Comparison of ENCODE assay signal across 29 cellular contexts in the genomic region with DNA sequence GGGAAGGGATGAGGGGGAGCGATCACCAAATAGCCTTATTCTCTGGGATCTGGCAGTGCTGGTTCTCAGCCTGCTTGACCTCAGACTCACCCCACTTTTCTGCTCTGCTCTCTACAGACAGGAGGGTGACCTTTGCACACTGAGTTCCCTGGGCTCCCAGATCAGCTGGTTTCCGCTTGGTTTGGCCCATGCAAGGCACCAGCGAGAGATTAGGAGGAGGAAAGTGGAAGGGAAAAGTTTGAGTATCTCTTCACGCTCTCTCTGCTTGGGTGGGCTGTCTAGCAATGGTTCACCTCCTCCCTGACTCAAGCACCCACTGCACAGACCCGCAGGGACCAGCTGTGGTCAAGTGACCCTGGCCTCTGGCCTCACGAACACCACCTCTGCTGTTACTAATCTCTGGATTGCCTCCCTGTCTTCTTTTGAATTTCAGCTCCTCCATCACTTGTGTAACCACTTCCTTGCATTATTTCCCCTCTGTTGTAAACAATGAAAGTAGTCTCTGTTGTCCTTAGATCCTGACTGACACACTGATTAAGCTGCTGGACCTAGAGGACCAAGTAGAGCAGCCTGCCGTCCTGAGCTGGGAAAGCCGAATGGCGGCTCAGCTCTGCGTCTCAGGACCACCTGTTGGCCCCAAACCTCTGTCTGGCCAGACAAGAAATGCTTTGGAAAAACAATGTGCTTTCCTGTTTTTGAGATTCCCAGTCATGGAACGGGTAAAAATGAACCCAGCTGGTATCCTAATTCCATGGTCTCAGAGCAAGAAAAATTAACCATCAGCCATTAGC.
"Had no signal": no experiment of that assay in that cellular context is flagged by ENCODE, and none has a peak within 500 bp of the region (broad histone marks: within the 10 kb centered on the region; RNA-seq: fewer than 3 reads in every experiment).

No MANE protein-coding gene starts in this region.

- H3K27me3 ChIP-seq: neutrophil, pancreas, upper lobe of right lung had no signal

- DNase-seq: activated CD4-positive, alpha-beta T cell treated with anti-CD3 and anti-CD28 coated beads, Interleukin-2, amount 10 ng/mL, durations not matched to agents 7 days and 5 days; activated CD4-positive, CD25-positive, alpha-beta regulatory T cell treated with anti-CD3 and anti-CD28 coated beads, Interleukin-2, amount 50 U/mL, for 72 hours; activated CD8-positive, alpha-beta memory T cell treated with anti-CD3 and anti-CD28 coated beads, Interleukin-2, amount 10 ng/mL, durations not matched to agents 7 days and 5 days; activated CD8-positive, alpha-beta T cell treated with anti-CD3 and anti-CD28 coated beads for 36 hours; activated effector memory CD4-positive, alpha-beta T cell treated with anti-CD3 and anti-CD28 coated beads, Interleukin-2, amount 50 U/mL, for 16 hours; activated naive CD4-positive, alpha-beta T cell treated with anti-CD3 and anti-CD28 coated beads, Interleukin-2, amount 50 U/mL, for 16 hours; activated T-cell treated with anti-CD3 and anti-CD28 coated beads for 4 hours; aorta; caudate nucleus; effector CD8-positive, alpha-beta T cell; islet precursor cell; left cardiac atrium; naive thymus-derived CD8-positive, alpha-beta T cell; pancreas; psoas muscle; right cardiac atrium; stimulated activated CD4-positive, alpha-beta T cell treated with anti-CD3 and anti-CD28 coated beads, Interleukin-4, amount 100 ng/mL, for 1 hour; stimulated activated naive CD4-positive, alpha-beta T cell; T-helper 1 cell; upper lobe of right lung; WERI-Rb-1 had no signal

- FAIRE-seq: frontal cortex, pancreas, TTC549 had no signal

- H3K27ac ChIP-seq: neutrophil, pancreas, psoas muscle, upper lobe of right lung, WERI-Rb-1 had no signal

- ATAC-seq: activated CD8-positive, alpha-beta memory T cell treated with anti-CD3 and anti-CD28 coated beads, Interleukin-2, amount 10 ng/mL, durations not matched to agents 7 days and 5 days; activated CD8-positive, alpha-beta T cell treated with anti-CD3 and anti-CD28 coated beads for 36 hours; esophagus mucosa; naive thymus-derived CD8-positive, alpha-beta T cell; pancreas; psoas muscle; upper lobe of right lung had no signal

- H3K27me3 Mint-ChIP-seq: activated CD4-positive, alpha-beta T cell treated with anti-CD3 and anti-CD28 coated beads, Interleukin-2, amount 10 ng/mL, durations not matched to agents 7 days and 5 days; activated CD8-positive, alpha-beta T cell treated with anti-CD3 and anti-CD28 coated beads for 36 hours; brain; dendritic cell treated with granulocyte-macrophage colony-stimulating factor and Interleukin-4, amounts not matched to agents 40 ng/mL and 50 ng/mL, for 4 days; naive thymus-derived CD8-positive, alpha-beta T cell had no signal

- H3K4me3 Mint-ChIP-seq: activated CD4-positive, alpha-beta T cell treated with anti-CD3 and anti-CD28 coated beads, Interleukin-2, amount 10 ng/mL, durations not matched to agents 7 days and 5 days; activated CD8-positive, alpha-beta memory T cell treated with anti-CD3 and anti-CD28 coated beads, Interleukin-2, amount 10 ng/mL, durations not matched to agents 7 days and 5 days; activated CD8-positive, alpha-beta T cell treated with anti-CD3 and anti-CD28 coated beads for 36 hours; brain; dendritic cell treated with granulocyte-macrophage colony-stimulating factor and Interleukin-4, amounts not matched to agents 40 ng/mL and 50 ng/mL, for 4 days; naive thymus-derived CD8-positive, alpha-beta T cell had no signal

- H3K4me3 ChIP-seq: lung, pancreas, psoas muscle, smooth muscle cell, upper lobe of right lung had no signal

- H3K9me3 Mint-ChIP-seq: activated CD4-positive, alpha-beta T cell treated with anti-CD3 and anti-CD28 coated beads, Interleukin-2, amount 10 ng/mL, durations not matched to agents 7 days and 5 days; activated CD8-positive, alpha-beta T cell treated with anti-CD3 and anti-CD28 coated beads for 36 hours; dendritic cell treated with granulocyte-macrophage colony-stimulating factor and Interleukin-4, amounts not matched to agents 40 ng/mL and 50 ng/mL, for 4 days; naive thymus-derived CD8-positive, alpha-beta T cell had no signal

- H3K9me3 ChIP-seq: neutrophil, pancreas, psoas muscle, upper lobe of right lung had no signal

- H3K36me3 Mint-ChIP-seq: activated CD8-positive, alpha-beta memory T cell treated with anti-CD3 and anti-CD28 coated beads, Interleukin-2, amount 10 ng/mL, durations not matched to agents 7 days and 5 days had no signal

- H3K4me1 ChIP-seq: pancreas, psoas muscle, upper lobe of right lung had no signal

- H3K27ac Mint-ChIP-seq: activated CD4-positive, alpha-beta T cell treated with anti-CD3 and anti-CD28 coated beads, Interleukin-2, amount 10 ng/mL, durations not matched to agents 7 days and 5 days; activated CD8-positive, alpha-beta memory T cell treated with anti-CD3 and anti-CD28 coated beads, Interleukin-2, amount 10 ng/mL, durations not matched to agents 7 days and 5 days; activated CD8-positive, alpha-beta T cell treated with anti-CD3 and anti-CD28 coated beads for 36 hours; dendritic cell treated with granulocyte-macrophage colony-stimulating factor and Interleukin-4, amounts not matched to agents 40 ng/mL and 50 ng/mL, for 4 days; naive thymus-derived CD8-positive, alpha-beta T cell had no signal

- H3K4me1 Mint-ChIP-seq: activated CD8-positive, alpha-beta memory T cell treated with anti-CD3 and anti-CD28 coated beads, Interleukin-2, amount 10 ng/mL, durations not matched to agents 7 days and 5 days had no signal

- H3K36me3 ChIP-seq: neutrophil, pancreas, upper lobe of right lung, WERI-Rb-1 had no signal
